In the genomic region with DNA sequence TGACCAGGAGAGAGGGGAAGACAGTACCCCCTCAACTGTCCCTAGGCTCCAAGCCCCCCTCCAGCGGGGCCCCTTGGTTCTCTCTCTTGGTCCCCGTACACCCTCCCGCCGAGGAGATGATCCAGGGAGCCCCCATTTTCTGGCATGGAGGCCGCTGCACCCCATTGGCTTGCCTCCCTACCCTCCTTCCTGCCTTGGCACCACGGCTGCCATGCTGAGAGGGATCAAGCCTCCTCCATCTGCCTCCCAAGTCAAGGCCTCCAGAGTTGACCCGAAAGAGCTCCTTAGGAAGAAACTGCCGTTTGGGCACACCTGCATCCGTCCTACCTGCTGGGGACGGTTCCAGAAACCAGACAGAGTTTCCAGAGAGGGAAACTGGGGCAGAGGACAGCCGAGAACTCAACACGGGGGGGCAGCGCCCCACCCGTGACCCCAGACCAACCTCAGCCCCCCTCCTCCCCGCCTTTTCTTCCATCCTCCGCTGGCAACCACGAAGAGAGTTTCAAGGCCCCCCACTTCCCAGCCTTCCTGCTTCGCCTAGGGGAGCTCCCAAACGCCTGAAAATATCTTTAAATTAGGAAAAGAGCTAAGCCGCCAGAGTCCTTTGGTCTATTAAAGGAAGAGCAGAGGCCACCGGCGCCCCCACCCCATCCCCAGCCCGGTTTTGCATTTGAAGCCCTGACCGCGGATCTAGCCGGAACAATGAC, we compare ENCODE assay signal across 8 cellular contexts.
DNase-seq lines count a peak whose midpoint lies in the region; ATAC-seq and TF ChIP-seq lines count a peak whose summit lies in the region.
"Not testable (repeated sequence)": the region's sequence is repeated elsewhere in the genome, so short reads cannot be mapped to it uniquely, and the experiment has no call there.

No MANE protein-coding gene starts in this region.

- not testable (repeated sequence) for H3K4me1 ChIP-seq in CD8-positive, alpha-beta T cell (ENCODE audit: insufficient read depth, low read length); left lung

- H3K4me3 ChIP-seq in CD8-positive, alpha-beta T cell (ENCODE audit: low read depth, low read length); left lung: not testable (repeated sequence)

- not testable (repeated sequence) for H3K27ac ChIP-seq in CD8-positive, alpha-beta T cell (ENCODE audit: low read depth, low read length); left lung

- not testable (repeated sequence) for H3K9me3 ChIP-seq in CD8-positive, alpha-beta T cell (ENCODE audit: low read length); left lung

- CTCF ChIA-PET in CD8-positive, alpha-beta T cell (lab: Charles Lee); activated CD4-positive, alpha-beta T cell treated with anti-CD3 and anti-CD28 coated beads, Interleukin-2, amount 10 ng/mL, durations not matched to agents 7 days and 5 days (lab: Charles Lee): not testable (repeated sequence)

- H3K36me3 Mint-ChIP-seq in CD8-positive, alpha-beta T cell; activated CD4-positive, alpha-beta T cell treated with anti-CD3 and anti-CD28 coated beads, Interleukin-2, amount 10 ng/mL, durations not matched to agents 7 days and 5 days (ENCODE audit: low read depth); central memory CD8-positive, alpha-beta T cell (ENCODE audit: insufficient read depth); nephron progenitor cell (ENCODE audit: low read depth); stimulated activated naive B cell treated with anti-CD40 and anti-IgM and Interleukin-4, amounts not matched to agents 10 μg/mL and 1 μg/mL and 100 μg/mL, for 72 hours: not testable (repeated sequence)

- H3K27ac Mint-ChIP-seq in CD8-positive, alpha-beta T cell; central memory CD8-positive, alpha-beta T cell (ENCODE audit: low read depth); nephron progenitor cell; stimulated activated naive B cell treated with anti-CD40 and anti-IgM and Interleukin-4, amounts not matched to agents 10 μg/mL and 1 μg/mL and 100 μg/mL, for 72 hours: not testable (repeated sequence)
- peak overlapping the region; percentile 62 for H3K27ac Mint-ChIP-seq in activated CD4-positive, alpha-beta T cell treated with anti-CD3 and anti-CD28 coated beads, Interleukin-2, amount 10 ng/mL, durations not matched to agents 7 days and 5 days

- not testable (repeated sequence) for H3K9me3 Mint-ChIP-seq in CD8-positive, alpha-beta T cell; activated CD4-positive, alpha-beta T cell treated with anti-CD3 and anti-CD28 coated beads, Interleukin-2, amount 10 ng/mL, durations not matched to agents 7 days and 5 days; central memory CD8-positive, alpha-beta T cell; nephron progenitor cell; stimulated activated naive B cell treated with anti-CD40 and anti-IgM and Interleukin-4, amounts not matched to agents 10 μg/mL and 1 μg/mL and 100 μg/mL, for 72 hours

- not testable (repeated sequence) for H3K27me3 ChIP-seq in CD8-positive, alpha-beta T cell (ENCODE audit: insufficient read depth, low read length); left lung

- H3K36me3 ChIP-seq in CD8-positive, alpha-beta T cell (ENCODE audit: insufficient read depth, low read length); left lung: not testable (repeated sequence)

- DNase-seq in CD8-positive, alpha-beta T cell; activated CD4-positive, alpha-beta T cell treated with anti-CD3 and anti-CD28 coated beads, Interleukin-2, amount 10 ng/mL, durations not matched to agents 7 days and 5 days; central memory CD8-positive, alpha-beta T cell (ENCODE audit: low spot score in 2 of 2); Right ventricle myocardium inferior (ENCODE audit: missing footprints); left lung; stimulated activated naive B cell treated with anti-CD40 and anti-IgM and Interleukin-4, amounts not matched to agents 10 μg/mL and 1 μg/mL and 100 μg/mL, for 72 hours: not testable (repeated sequence)
- DNase-seq in NCI-H2227 (lab: John Stamatoyannopoulos, UW; ENCODE audit: unreplicated experiment), result peak; percentile 2
- peak; percentile 20 for DNase-seq in nephron progenitor cell

- not testable (repeated sequence) for H3K27me3 Mint-ChIP-seq in CD8-positive, alpha-beta T cell (ENCODE audit: low read depth); activated CD4-positive, alpha-beta T cell treated with anti-CD3 and anti-CD28 coated beads, Interleukin-2, amount 10 ng/mL, durations not matched to agents 7 days and 5 days; central memory CD8-positive, alpha-beta T cell; nephron progenitor cell (ENCODE audit: low read depth, poor library complexity); stimulated activated naive B cell treated with anti-CD40 and anti-IgM and Interleukin-4, amounts not matched to agents 10 μg/mL and 1 μg/mL and 100 μg/mL, for 72 hours

- TF ChIP-seq CTCF in CD8-positive, alpha-beta T cell (IDR thresholded peaks at IDR 0.05); left lung (IDR thresholded peaks at IDR 0.05); nephron progenitor cell (IDR thresholded peaks at IDR 0.05): not testable (repeated sequence)

- POLR2A ChIA-PET in CD8-positive, alpha-beta T cell (lab: Charles Lee); activated CD4-positive, alpha-beta T cell treated with anti-CD3 and anti-CD28 coated beads, Interleukin-2, amount 10 ng/mL, durations not matched to agents 7 days and 5 days (lab: Charles Lee): not testable (repeated sequence)

- intact Hi-C loops in CD8-positive, alpha-beta T cell (cut with DNase I, micrococcal nuclease); Right ventricle myocardium inferior (cut with DNase I); left lung (cut with DNase I): not testable (repeated sequence)

- peak overlapping the region; percentile 47 for H3K4me3 Mint-ChIP-seq in CD8-positive, alpha-beta T cell
- not testable (repeated sequence) for H3K4me3 Mint-ChIP-seq in activated CD4-positive, alpha-beta T cell treated with anti-CD3 and anti-CD28 coated beads, Interleukin-2, amount 10 ng/mL, durations not matched to agents 7 days and 5 days
- peak overlapping the region; percentile 46 for H3K4me3 Mint-ChIP-seq in central memory CD8-positive, alpha-beta T cell
- peak overlapping the region; percentile 69 for H3K4me3 Mint-ChIP-seq in nephron progenitor cell
- H3K4me3 Mint-ChIP-seq in stimulated activated naive B cell treated with anti-CD40 and anti-IgM and Interleukin-4, amounts not matched to agents 10 μg/mL and 1 μg/mL and 100 μg/mL, for 72 hours, result peak overlapping the region in 1 of 2 donors; percentile 72

- not testable (repeated sequence) for H3K4me1 Mint-ChIP-seq in CD8-positive, alpha-beta T cell (ENCODE audit: low read depth); activated CD4-positive, alpha-beta T cell treated with anti-CD3 and anti-CD28 coated beads, Interleukin-2, amount 10 ng/mL, durations not matched to agents 7 days and 5 days; central memory CD8-positive, alpha-beta T cell; nephron progenitor cell; stimulated activated naive B cell treated with anti-CD40 and anti-IgM and Interleukin-4, amounts not matched to agents 10 μg/mL and 1 μg/mL and 100 μg/mL, for 72 hours

- not testable (repeated sequence) for ATAC-seq in CD8-positive, alpha-beta T cell
- peak; percentile 28 for ATAC-seq in central memory CD8-positive, alpha-beta T cell (replicated peaks; ENCODE audit: extremely low read depth, poor library complexity, severe bottlenecking)
- ATAC-seq in Right ventricle myocardium inferior (peak; percentile 21), left lung (peak; percentile 31)
- ATAC-seq in stimulated activated naive B cell treated with anti-CD40 and anti-IgM and Interleukin-4, amounts not matched to agents 10 μg/mL and 1 μg/mL and 100 μg/mL, for 72 hours (replicated peaks), result peak; percentile 61 to 67
